ENCODE assay signal across 32 cellular contexts in the genomic region with DNA sequence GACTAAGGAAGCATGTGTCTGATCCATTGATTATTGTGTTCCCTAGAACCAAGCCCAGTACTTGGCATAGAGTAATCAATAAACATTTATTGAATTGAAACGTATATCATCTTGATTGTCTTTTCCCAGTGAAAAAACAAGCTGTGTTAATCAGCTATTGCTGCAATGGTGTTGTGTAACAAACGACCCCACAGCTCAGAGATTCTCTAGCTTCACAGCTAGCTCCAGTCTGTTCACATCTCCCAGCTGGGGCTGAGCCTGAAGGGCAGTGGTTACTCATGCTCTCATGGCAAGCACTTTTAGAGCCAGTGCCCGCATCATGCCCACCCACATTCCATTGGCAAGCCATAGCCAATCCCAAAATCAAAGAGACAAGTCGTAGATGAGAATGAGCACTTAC.
"Had no signal": no experiment of that assay in that cellular context is flagged by ENCODE, and none has a peak within 500 bp of the region (broad histone marks: within the 10 kb centered on the region; RNA-seq: fewer than 3 reads in every experiment).

No MANE protein-coding gene starts in this region.

- DNase-seq: activated B cell treated with CpG ODN at 0.5 μM for 24 hours; activated CD4-positive, alpha-beta T cell treated with anti-CD3 and anti-CD28 coated beads, Interleukin-2, amount 50 U/mL, for 4 hours; activated effector memory CD4-positive, alpha-beta T cell treated with Interleukin-2 at 50 U/mL for 16 hours; activated naive CD4-positive, alpha-beta T cell treated with anti-CD3 and anti-CD28 coated beads for 36 hours; activated naive CD8-positive, alpha-beta T cell treated with anti-CD3 and anti-CD28 coated beads for 36 hours; activated T-cell treated with anti-CD3 and anti-CD28 coated beads for 4 hours; activated T-cell treated with anti-CD3 and anti-CD28 coated beads, Interleukin-2, amount 50 U/mL, for 72 hours; adrenal gland; aorta; body of pancreas; cerebellar nuclear complex; colonic mucosa; effector CD8-positive, alpha-beta T cell; head of caudate nucleus; hypothalamus; immature natural killer cell; kidney; left colon; mammary epithelial cell; nephron progenitor cell; ovary; retina; sigmoid colon; stimulated activated CD4-positive, alpha-beta T cell treated with anti-CD3 and anti-CD28 coated beads, Interleukin-15, amount 100 ng/mL, for 24 hours; stimulated activated CD4-positive, alpha-beta T cell treated with anti-CD3 and anti-CD28 coated beads, Interleukin-2, amount 100 ng/mL, for 24 hours; stimulated activated naive B cell treated with anti-CD40 and anti-IgM and Interleukin-4, amounts not matched to agents 10 μg/mL and 1 μg/mL and 100 μg/mL, for 72 hours; stomach; thyroid gland; upper lobe of left lung had no signal

- H3K27ac ChIP-seq: adrenal gland, body of pancreas, colonic mucosa, gastroesophageal sphincter, ovary, sigmoid colon, stomach, thyroid gland, upper lobe of left lung had no signal

- H3K27ac Mint-ChIP-seq: activated B cell treated with CpG ODN at 0.5 μM for 24 hours; activated naive CD4-positive, alpha-beta T cell treated with anti-CD3 and anti-CD28 coated beads for 36 hours; activated naive CD8-positive, alpha-beta T cell treated with anti-CD3 and anti-CD28 coated beads for 36 hours; activated T-cell treated with anti-CD3 and anti-CD28 coated beads, Interleukin-2, amount 50 U/mL, for 72 hours; nephron progenitor cell; progenitor cell of endocrine pancreas; stimulated activated naive B cell treated with anti-CD40 and anti-IgM and Interleukin-4, amounts not matched to agents 10 μg/mL and 1 μg/mL and 100 μg/mL, for 72 hours; T-helper 2 cell treated with Interferon-gamma antibody and Interleukin-4, amounts not matched to agents 5 μg/mL and 100 μg/mL, for 36 hours had no signal

- H3K4me1 Mint-ChIP-seq: activated naive CD8-positive, alpha-beta T cell treated with anti-CD3 and anti-CD28 coated beads for 36 hours had no signal

- ATAC-seq: activated T-cell treated with anti-CD3 and anti-CD28 coated beads, Interleukin-2, amount 50 U/mL, for 72 hours; body of pancreas; gastroesophageal sphincter; left colon; stimulated activated naive B cell treated with anti-CD40 and anti-IgM and Interleukin-4, amounts not matched to agents 10 μg/mL and 1 μg/mL and 100 μg/mL, for 72 hours had no signal

- H3K9me3 Mint-ChIP-seq: activated B cell treated with CpG ODN at 0.5 μM for 24 hours; activated naive CD4-positive, alpha-beta T cell treated with anti-CD3 and anti-CD28 coated beads for 36 hours; activated naive CD8-positive, alpha-beta T cell treated with anti-CD3 and anti-CD28 coated beads for 36 hours; activated T-cell treated with anti-CD3 and anti-CD28 coated beads, Interleukin-2, amount 50 U/mL, for 72 hours; immature natural killer cell; T-helper 2 cell treated with Interferon-gamma antibody and Interleukin-4, amounts not matched to agents 5 μg/mL and 100 μg/mL, for 36 hours had no signal

- H3K4me3 Mint-ChIP-seq: activated B cell treated with CpG ODN at 0.5 μM for 24 hours; activated naive CD4-positive, alpha-beta T cell treated with anti-CD3 and anti-CD28 coated beads for 36 hours; activated naive CD8-positive, alpha-beta T cell treated with anti-CD3 and anti-CD28 coated beads for 36 hours; activated T-cell treated with anti-CD3 and anti-CD28 coated beads, Interleukin-2, amount 50 U/mL, for 72 hours; nephron progenitor cell; stimulated activated naive B cell treated with anti-CD40 and anti-IgM and Interleukin-4, amounts not matched to agents 10 μg/mL and 1 μg/mL and 100 μg/mL, for 72 hours; T-helper 2 cell treated with Interferon-gamma antibody and Interleukin-4, amounts not matched to agents 5 μg/mL and 100 μg/mL, for 36 hours had no signal

- H3K36me3 Mint-ChIP-seq: activated naive CD8-positive, alpha-beta T cell treated with anti-CD3 and anti-CD28 coated beads for 36 hours had no signal
